ENCODE assay signal across 8 cellular contexts in the genomic region with DNA sequence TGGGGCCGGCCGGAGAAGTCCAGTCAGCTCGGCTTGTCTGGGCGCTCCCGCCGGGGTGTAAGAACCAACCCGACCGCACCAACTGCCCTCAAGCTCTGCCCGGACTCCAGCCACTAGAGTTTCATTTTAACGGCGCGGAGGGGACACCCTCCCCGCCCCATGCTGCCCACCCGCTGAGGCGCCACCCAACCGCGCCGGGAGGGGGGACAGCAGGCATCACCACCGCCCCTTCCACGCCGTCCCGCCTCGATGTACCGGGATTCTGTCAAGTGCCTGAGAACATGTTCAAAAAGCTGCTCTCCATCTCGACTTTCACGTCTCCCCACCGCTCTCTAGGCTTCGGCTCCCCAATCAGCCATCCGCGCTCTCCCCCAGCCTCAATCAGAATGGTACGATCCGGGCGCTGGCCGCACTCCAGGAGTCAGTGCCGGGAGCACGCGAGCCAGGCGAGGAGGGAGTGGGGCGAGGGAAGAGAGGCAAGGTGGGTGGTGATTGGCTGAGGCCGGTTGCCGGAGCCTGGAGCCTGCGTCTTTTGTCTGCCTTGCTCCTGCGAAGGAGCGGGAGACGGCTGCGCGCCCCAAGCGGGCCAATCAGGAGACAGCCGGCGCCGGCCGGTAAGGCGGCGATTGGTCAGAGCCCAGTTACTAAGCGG. TPM values are rescaled to one million over a fixed set of nuclear protein-coding genes. Genes with fewer than 3 reads are reported as not detected.
A peak's percentile ranks its signal among the peaks of the same experiment; 100 is the strongest.
DNase-seq lines count a peak whose midpoint lies in the region; ATAC-seq and TF ChIP-seq lines count a peak whose summit lies in the region.

A gene (minus strand): TSS at position 101 of the 652 bp plus-strand sequence. CDS start 677 bp downstream, outside the sequence.

- H3K4me1 Mint-ChIP-seq in T-cell, result peaks cover 26 to 38% (median 29%) of the 10 kb centered on the region in 3 donors

- DNase-seq in NCI-H1417 treated with DMSO at 0.1 percent for 48 hours (lab: John Stamatoyannopoulos, UW) (peak; percentile 92), T-cell (peak; percentile 43 to 78 (median 62)), amniotic stem cell (lab: John Stamatoyannopoulos, UW) (peak; percentile 95), heart right ventricle (peak; percentile 98), posterior cingulate gyrus (peak; percentile 95 to 100 (median 98)), upper lobe of left lung (peak; percentile 97 to 98)

- ATAC-seq in HG02763 (IDR thresholded peaks at IDR 0.05; ENCODE audit: unreplicated experiment), result peak; percentile 84
- ATAC-seq in T-cell (replicated peaks in 1 of 4), result peak; percentile 90 to 95 (median 92)
- ATAC-seq in heart right ventricle, result peak; percentile 96 to 98 (median 97)
- ATAC-seq in upper lobe of left lung (ENCODE audit: low FRiP score in 2 of 2), result peak; percentile 99

- POLR2A ChIA-PET in T-cell (lab: Charles Lee), result no interaction called here

- no peak for TF ChIP-seq CTCF in GM12875 (IDR thresholded peaks at IDR 0.05; ENCODE audit: borderline replicate concordance, insufficient read depth, low read depth, low read length)
- peak in 4 of 9 donors; percentile 18 to 37 (median 24) for TF ChIP-seq CTCF in heart right ventricle (IDR thresholded peaks at IDR 0.05)
- TF ChIP-seq CTCF in upper lobe of left lung (IDR thresholded peaks at IDR 0.05), result peak in 4 of 6 experiments; percentile 17 to 49 (median 41)

- H3K4me1 ChIP-seq in heart right ventricle, result peaks cover 3 to 62% (median 42%) of the 10 kb centered on the region in 9 donors
- peaks cover 17 to 29% (median 24%) of the 10 kb centered on the region in 4 donors for H3K4me1 ChIP-seq in upper lobe of left lung

- peak in 3 of 4 donors; percentile 96 to 98 (median 97) for TF ChIP-seq POLR2A in upper lobe of left lung (IDR thresholded peaks at IDR 0.05)

- H3K27me3 Mint-ChIP-seq in T-cell, result peaks cover 41 to 51% of the 10 kb centered on the region in 2 donors

- TF ChIP-seq EP300 in upper lobe of left lung (IDR thresholded peaks at IDR 0.05), result peak in 1 of 4 donors; percentile 45

- H3K9me3 Mint-ChIP-seq in T-cell, result no peaks in the 10 kb centered on the region

- no peaks in the 10 kb centered on the region for H3K9me3 ChIP-seq in heart right ventricle
- no peaks in the 10 kb centered on the region for H3K9me3 ChIP-seq in upper lobe of left lung

- intact Hi-C loops in heart right ventricle (cut with DNase I) (loop anchor here in 8 of 10 donors (2.0 to 5.0 kb wide), 8 partner anchors 34 to 95 kb away; a partner anchor contains a TSS), posterior cingulate gyrus (cut with DNase I) (loop anchor here (5.0 kb wide), 2 partner anchors 45 to 95 kb away; a partner anchor contains a TSS)

- H3K4me3 Mint-ChIP-seq in T-cell, result peak within 1 kb of the TSS; percentile 89 to 95 (median 92)

- H3K4me3 ChIP-seq in GM12875 (ENCODE audit: low read depth, low read length) (peak within 1 kb of the TSS; percentile 85), heart right ventricle (peak within 1 kb of the TSS; percentile 51 to 89 (median 76)), upper lobe of left lung (peak within 1 kb of the TSS; percentile 54 to 75 (median 62))

- no peaks in the 10 kb centered on the region for H3K36me3 ChIP-seq in heart right ventricle
- H3K36me3 ChIP-seq in upper lobe of left lung, result no peaks in the 10 kb centered on the region

- CTCF ChIA-PET in T-cell (lab: Charles Lee), result no interaction called here

- 0% methylated on average over 54 to 55 of the region's 55 CpGs for WGBS in heart right ventricle, 2 donors
- 0 to 1% methylated on average over 24 to 50 of the region's 55 CpGs for WGBS in upper lobe of left lung, 2 donors

- H3K27ac Mint-ChIP-seq in T-cell, result peak within 1 kb of the TSS; percentile 89 to 91

- H3K27ac ChIP-seq in heart right ventricle, result peak within 1 kb of the TSS; percentile 88 to 98 (median 96)
- peak within 1 kb of the TSS; percentile 92 to 95 (median 94) for H3K27ac ChIP-seq in upper lobe of left lung

- H3K27me3 ChIP-seq in heart right ventricle, result peaks cover 0 to 39% (median 0%) of the 10 kb centered on the region in 7 donors
- no peaks in the 10 kb centered on the region for H3K27me3 ChIP-seq in upper lobe of left lung

- no peaks in the 10 kb centered on the region for H3K36me3 Mint-ChIP-seq in T-cell

RNA-seq across cellular contexts. Expression of the gene that starts here (rescaled TPM):
- 1 to 10 TPM in 3 of 5 donors, under 1 TPM in 2; 0.65 to 2.3 (median 1.1) TPM for total RNA-seq in T-cell
- 10 to 100 TPM; 22.9 to 54.5 (median 40.1) TPM for total RNA-seq in heart right ventricle
- 10 to 100 TPM; 15.4 to 31.6 TPM for polyA plus RNA-seq in heart right ventricle
- 10 to 100 TPM; 11.2 to 43.7 (median 33.0) TPM for total RNA-seq in upper lobe of left lung

Comparison
In these comparisons a context has a peak if more than half of its experiments do, and no peak if none do; other contexts are left out.
1. Peak in every context shown above with its lines: DNase-seq, ATAC-seq, H3K4me3 ChIP-seq and H3K27ac ChIP-seq.